In genomic region chr2:150232321-150232720, GRCh38 we compare ENCODE assay signal across 19 cellular contexts.
DNase-seq lines count a peak whose midpoint lies in the region; ATAC-seq, FAIRE-seq and TF ChIP-seq lines count a peak whose summit lies in the region.
"Had no signal": no experiment of that assay in that cellular context is flagged by ENCODE, and none has a peak within 500 bp of the region (broad histone marks: within the 10 kb centered on the region; RNA-seq: fewer than 3 reads in every experiment).

No MANE protein-coding gene starts in this region.

- H3K4me1 Mint-ChIP-seq in natural killer cell = no peaks in the 10 kb centered on the region
- H3K4me1 Mint-ChIP-seq: CD14-positive monocyte; CD4-positive, alpha-beta memory T cell; H9 had no signal

- H3K36me3 Mint-ChIP-seq in natural killer cell = no peaks in the 10 kb centered on the region
- H3K36me3 Mint-ChIP-seq: CD14-positive monocyte; CD4-positive, alpha-beta memory T cell had no signal

- no peak overlapping the region for H3K27ac Mint-ChIP-seq in natural killer cell
- H3K27ac Mint-ChIP-seq: CD14-positive monocyte; CD4-positive, alpha-beta memory T cell; H9 had no signal

- no peak overlapping the region for H3K9ac ChIP-seq in SK-N-MC (ENCODE audit: insufficient read length)
- H3K9ac ChIP-seq: BLaER1 had no signal

- ATAC-seq in natural killer cell = no peak
- ATAC-seq: A549, GM12878 had no signal

- H3K27ac ChIP-seq in SK-N-MC = no peak overlapping the region
- H3K27ac ChIP-seq: A549, BLaER1 had no signal

- H3K27me3 Mint-ChIP-seq in natural killer cell (ENCODE audit: low read depth in 2 of 2) = no peaks in the 10 kb centered on the region
- H3K27me3 Mint-ChIP-seq: CD4-positive, alpha-beta memory T cell had no signal

- H3K4me3 Mint-ChIP-seq in natural killer cell = no peak overlapping the region
- H3K4me3 Mint-ChIP-seq: CD14-positive monocyte; CD4-positive, alpha-beta memory T cell; H9 had no signal

- TF ChIP-seq CTCF in natural killer cell (IDR thresholded peaks at IDR 0.05) = no peak

- no peak for FAIRE-seq in GM12891 (lab: Jason Lieb, UNC)
- FAIRE-seq: A549, GM12878, GM19239, H1 had no signal

- no peak for TF ChIP-seq POLR2A in GM12891 (IDR thresholded peaks at IDR 0.05; ENCODE audit: low read depth, low read length)

- DNase-seq in NCI-H526 (lab: John Stamatoyannopoulos, UW) (peak; percentile 47 to 59), SK-N-MC (ENCODE audit: low read depth, low spot score) (no peak), kidney tubule cell (ENCODE audit: low spot score) (peak; percentile 23), natural killer cell (no peak), RKO (ENCODE audit: low spot score) (no peak), GM12891 (ENCODE audit: insufficient read length, low spot score) (no peak)
- DNase-seq: AML-193; CD4-positive, alpha-beta memory T cell; DMS 273 treated with DMSO at 0.1 percent for 48 hours; DMS53; DND-41; EL; H9 had no signal

- peak overlapping the region; percentile 5; the same call in 1 of the 2 replicates for H3K4me3 ChIP-seq in SK-N-MC
- H3K4me3 ChIP-seq: A549, BLaER1, GM12878 had no signal

- H3K9me3 ChIP-seq in SK-N-MC (ENCODE audit: low read depth, low read length) = no peaks in the 10 kb centered on the region
- H3K9me3 ChIP-seq: A549, BLaER1 had no signal

- intact Hi-C loops in natural killer cell (cut with micrococcal nuclease) = no loop called here

- H3K36me3 ChIP-seq in SK-N-MC (ENCODE audit: insufficient read depth, low read length) = no peaks in the 10 kb centered on the region
- H3K36me3 ChIP-seq: BLaER1 had no signal

- peaks cover 9 to 11% of the 10 kb centered on the region in 2 donors for H3K9me3 Mint-ChIP-seq in natural killer cell
- H3K9me3 Mint-ChIP-seq: H9 had no signal

TF ChIP-seq in GM12891, 5 proteins besides CTCF, POLR2A, EP300 and RAD21:
- TF ChIP-seq POU2F2 (IDR thresholded peaks at IDR 0.05; ENCODE audit: low read depth, low read length) (no peak), TAF1 (IDR thresholded peaks at IDR 0.05; ENCODE audit: low read depth, low read length) (no peak), POLR2AphosphoS5 (IDR thresholded peaks at IDR 0.05; ENCODE audit: low read depth, low read length) (no peak), PAX5 (IDR thresholded peaks at IDR 0.05; ENCODE audit: insufficient read depth, low read length, severe bottlenecking) (no peak), SPI1 (IDR thresholded peaks at IDR 0.05; ENCODE audit: low read depth, low read length) (no peak)

Comparison
In these comparisons a context has a peak if more than half of its experiments do, and no peak if none do; other contexts are left out.
1. DNase-seq: peak in NCI-H526 (2 of 2) and kidney tubule cell (single experiment); none in SK-N-MC (single experiment), natural killer cell (single experiment), RKO (single experiment) and GM12891 (single experiment).